8 cellular contexts compared by ENCODE assay signal in the genomic region with DNA sequence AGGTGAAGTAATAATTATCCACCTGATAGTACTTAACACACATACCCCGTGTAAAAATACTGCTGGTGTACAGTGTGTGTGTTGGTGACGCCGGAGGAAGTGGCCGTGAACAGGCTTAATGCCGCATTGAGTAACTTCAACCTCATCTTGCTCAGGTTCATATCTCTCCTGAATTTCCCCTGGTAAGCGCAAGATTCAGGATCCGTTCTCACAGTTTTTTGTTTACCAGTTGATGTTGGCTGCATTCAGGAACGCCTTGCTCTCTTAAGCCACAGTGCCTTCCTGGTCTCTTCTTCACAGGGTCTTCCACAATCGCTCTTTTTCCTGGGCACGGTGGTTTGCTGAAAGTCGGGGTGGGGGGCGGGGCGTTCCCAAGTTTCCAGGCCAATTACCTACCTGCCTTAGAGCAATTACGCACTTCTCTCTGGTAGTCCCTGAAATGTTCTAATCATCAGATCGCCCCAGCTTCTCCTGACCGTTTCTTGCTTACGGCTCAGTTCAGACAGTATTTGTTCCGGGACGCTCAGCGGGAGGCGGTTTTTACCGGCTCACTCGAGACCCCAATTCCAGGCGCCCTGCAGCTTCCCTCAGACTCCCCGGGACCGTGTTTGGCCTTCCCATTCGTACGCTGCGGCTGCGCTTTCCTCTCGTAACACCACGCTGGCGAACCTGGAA. TPM values are rescaled to one million over a fixed set of nuclear protein-coding genes. Genes with fewer than 3 reads are reported as not detected.
DNase-seq lines count a peak whose midpoint lies in the region; ATAC-seq and FAIRE-seq lines count a peak whose summit lies in the region.

No MANE protein-coding gene starts in this region.

- H3K36me3 Mint-ChIP-seq in activated naive CD8-positive, alpha-beta T cell, result peaks cover 17% of the 10 kb centered on the region

- H3K4me3 Mint-ChIP-seq in activated naive CD8-positive, alpha-beta T cell, result peak overlapping the region; percentile 94

- H3K4me3 ChIP-seq in iPS-18a (ENCODE audit: low read length) (peak overlapping the region; percentile 97), small intestine (ENCODE audit: low read depth in 1 of 2, low read length in 2 of 2) (peak overlapping the region; percentile 60 to 63)

- H3K27me3 ChIP-seq in iPS-18a (ENCODE audit: control insufficient read depth, insufficient read depth, low read length) (peaks cover 13% of the 10 kb centered on the region), small intestine (ENCODE audit: control insufficient read depth in 2 of 2, insufficient read depth in 2 of 2, low read length in 2 of 2) (no peaks in the 10 kb centered on the region)

- H3K27ac Mint-ChIP-seq in activated naive CD8-positive, alpha-beta T cell, result peak overlapping the region; percentile 91

- ATAC-seq in HG02973 (IDR thresholded peaks at IDR 0.05; ENCODE audit: unreplicated experiment), result peak; percentile 13

- peaks cover 12% of the 10 kb centered on the region for H3K9me3 Mint-ChIP-seq in activated naive CD8-positive, alpha-beta T cell (ENCODE audit: low read depth)

- H3K36me3 ChIP-seq in iPS-18a (ENCODE audit: control insufficient read depth, low read depth, low read length) (no peaks in the 10 kb centered on the region), small intestine (ENCODE audit: control insufficient read depth in 2 of 2, insufficient read depth in 2 of 2, low read length in 2 of 2) (no peaks in the 10 kb centered on the region)

- 0 to 1% (median 1%) methylated on average over 33 of the region's 33 CpGs for whole genome bisulfite sequencing in small intestine, 3 donors

- H3K27ac ChIP-seq in iPS-18a (ENCODE audit: low read length), result peak overlapping the region; percentile 56
- peak overlapping the region; percentile 79 to 91 for H3K27ac ChIP-seq in small intestine (ENCODE audit: low read depth in 1 of 2, low read length in 1 of 2)

- peak overlapping the region; percentile 79 for H3K9ac ChIP-seq in iPS-18a (ENCODE audit: low read length)

- DNase-seq in activated gamma-delta T cell treated with Interleukin-2 at 50 U/mL for 16 hours (peak; percentile 16), activated gamma-delta T cell (lab: John Stamatoyannopoulos, UW) (no peak), NCI-H748 treated with DMSO at 0.1 percent for 48 hours (lab: John Stamatoyannopoulos, UW) (peak; percentile 30), small intestine (peak; percentile 65), NCI-H226 (no peak)

- H3K4me1 Mint-ChIP-seq in activated naive CD8-positive, alpha-beta T cell (ENCODE audit: low read depth), result peaks cover 58% of the 10 kb centered on the region

- no peaks in the 10 kb centered on the region for H3K27me3 Mint-ChIP-seq in activated naive CD8-positive, alpha-beta T cell

- FAIRE-seq in small intestine (lab: Jason Lieb, UNC), result no peak

- H3K9me3 ChIP-seq in iPS-18a (ENCODE audit: control insufficient read depth, low read depth, low read length), result no peaks in the 10 kb centered on the region
- no peaks in the 10 kb centered on the region for H3K9me3 ChIP-seq in small intestine (ENCODE audit: control insufficient read depth, low read depth)

- H3K4me1 ChIP-seq in iPS-18a (ENCODE audit: control insufficient read depth, low read depth, low read length), result peaks cover 21% of the 10 kb centered on the region
- peaks cover 0 to 5% of the 10 kb centered on the region in 2 donors for H3K4me1 ChIP-seq in small intestine (ENCODE audit: control insufficient read depth in 2 of 2, insufficient read depth in 1 of 2, low read depth in 1 of 2, low read length in 1 of 2)

RNA-seq across cellular contexts. Expression of a gene that starts 0.7 kb away (rescaled TPM):
- 10 to 100 TPM in 1 of 3 donors, 1 to 10 TPM in 2; 8.7 to 29.1 (median 9.5) TPM for polyA plus RNA-seq in small intestine

RNA-seq across cellular contexts. Expression of a gene that starts 31.7 kb away (rescaled TPM):
- polyA plus RNA-seq in small intestine, result 1 to 10 TPM in 2 of 3 donors, not detected in 1; 1.4 to 3.2 TPM

Comparison
In these comparisons a context has a peak if more than half of its experiments do, and no peak if none do; other contexts are left out.
1. DNase-seq: peak in activated gamma-delta T cell treated with Interleukin-2 at 50 U/mL for 16 hours (single experiment), NCI-H748 treated with DMSO at 0.1 percent for 48 hours (single experiment) and small intestine (single experiment); none in activated gamma-delta T cell (single experiment) and NCI-H226 (single experiment).